22 cellular contexts compared by ENCODE assay signal in genomic region chr22:32561756-32562155, GRCh38.
DNase-seq lines count a peak whose midpoint lies in the region; ATAC-seq and TF ChIP-seq lines count a peak whose summit lies in the region.
"Had no signal": no experiment of that assay in that cellular context is flagged by ENCODE, and none has a peak within 500 bp of the region (broad histone marks: within the 10 kb centered on the region; RNA-seq: fewer than 3 reads in every experiment).

No MANE protein-coding gene starts in this region.

- H3K9me3 Mint-ChIP-seq in chondrocyte (ENCODE audit: low read depth), result no peaks in the 10 kb centered on the region
- H3K9me3 Mint-ChIP-seq: CD4-positive, alpha-beta memory T cell; GM23338; H9 had no signal

- H3K4me3 Mint-ChIP-seq in chondrocyte (ENCODE audit: unreplicated experiment), result no peak overlapping the region
- H3K4me3 Mint-ChIP-seq: CD4-positive, alpha-beta memory T cell; GM23338; H9 had no signal

- TF ChIP-seq EP300 in suprapubic skin (IDR thresholded peaks at IDR 0.05), result no peak

- no peaks in the 10 kb centered on the region for H3K9me2 ChIP-seq in GM23248 (ENCODE audit: insufficient read depth)

- no peak overlapping the region for H3K9ac ChIP-seq in GM23248

- WGBS in suprapubic skin, result 57% methylated on average over 6 of the region's 6 CpGs
- WGBS in GM23248 (ENCODE audit: low coverage in 1 of 2, low lambda C conversion rate in 2 of 2, missing lambda C conversion rate in 2 of 2), 2 experiments, result 88 to 94% methylated on average over 6 of the region's 6 CpGs

- H3K9me3 ChIP-seq in lower lobe of right lung (no peaks in the 10 kb centered on the region), suprapubic skin (no peaks in the 10 kb centered on the region), left lung (no peaks in the 10 kb centered on the region), GM23248 (ENCODE audit: low read depth) (no peaks in the 10 kb centered on the region)

- H3K36me3 Mint-ChIP-seq in chondrocyte (ENCODE audit: low read depth), result no peaks in the 10 kb centered on the region
- H3K36me3 Mint-ChIP-seq: CD4-positive, alpha-beta memory T cell had no signal

- H3K4me1 ChIP-seq in lower lobe of right lung (peaks cover 40% of the 10 kb centered on the region), suprapubic skin (peaks cover 75% of the 10 kb centered on the region), left lung (peaks cover 0 to 15% of the 10 kb centered on the region in 2 donors), GM23248 (ENCODE audit: insufficient read depth) (peaks cover 36% of the 10 kb centered on the region)

- H3K36me3 ChIP-seq in lower lobe of right lung, result no peaks in the 10 kb centered on the region
- no peaks in the 10 kb centered on the region for H3K36me3 ChIP-seq in suprapubic skin
- H3K36me3 ChIP-seq in left lung, result no peaks in the 10 kb centered on the region
- no peaks in the 10 kb centered on the region for H3K36me3 ChIP-seq in GM23248 (ENCODE audit: low read depth)

- no peak overlapping the region for H2AFZ ChIP-seq in GM23248
- H2AFZ ChIP-seq: GM23338 had no signal

- TF ChIP-seq CTCF in chondrocyte (IDR thresholded peaks at IDR 0.05), result no peak
- TF ChIP-seq CTCF in lower lobe of right lung (IDR thresholded peaks at IDR 0.05), result no peak
- no peak for TF ChIP-seq CTCF in suprapubic skin (IDR thresholded peaks at IDR 0.05)
- no peak for TF ChIP-seq CTCF in left lung (IDR thresholded peaks at IDR 0.05)

- no peak for TF ChIP-seq POLR2A in suprapubic skin (IDR thresholded peaks at IDR 0.05)

- H3K27ac ChIP-seq in lower lobe of right lung (peak overlapping the region; percentile 47), suprapubic skin (peak overlapping the region; percentile 77), left lung (no peak overlapping the region), GM23248 (no peak overlapping the region)

- H3K27me3 ChIP-seq in lower lobe of right lung (ENCODE audit: low read depth) (no peaks in the 10 kb centered on the region), suprapubic skin (no peaks in the 10 kb centered on the region), left lung (no peaks in the 10 kb centered on the region), GM23248 (replicated peaks; ENCODE audit: insufficient read depth) (no peaks in the 10 kb centered on the region)

- ATAC-seq in lower lobe of right lung, result no peak
- no peak for ATAC-seq in left lung
- ATAC-seq: GM23338, Panc1 had no signal

- H4K20me1 ChIP-seq in GM23248 (ENCODE audit: insufficient read depth), result no peaks in the 10 kb centered on the region

- peaks cover 43% of the 10 kb centered on the region for H3K4me1 Mint-ChIP-seq in chondrocyte (ENCODE audit: low read depth)
- H3K4me1 Mint-ChIP-seq: CD4-positive, alpha-beta memory T cell had no signal

- no peak overlapping the region for H3K4me2 ChIP-seq in GM23248 (ENCODE audit: unreplicated experiment)
- H3K4me2 ChIP-seq: GM23338 had no signal

- in situ Hi-C loops in GM23248 (cut with MboI), result no loop called here

- intact Hi-C loops in lower lobe of right lung (cut with DNase I), result no loop called here
- intact Hi-C loops in left lung (cut with DNase I), result no loop called here

- DNase-seq in NCI-H226 (peak; percentile 28), chondrocyte (ENCODE audit: low spot score) (no peak), lower lobe of right lung (no peak), suprapubic skin (ENCODE audit: low spot score in 2 of 2) (no peak), left lung (no peak), GM23248 (no peak), NCI-H1930 (lab: John Stamatoyannopoulos, UW) (no peak), HK-2 (ENCODE audit: unreplicated experiment) (no peak)
- DNase-seq: C1 segment of cervical spinal cord; CD4-positive, alpha-beta memory T cell; COR-L47; DMS53; H9; KBM-7; NCI-H1105 treated with DMSO at 0.1 percent for 48 hours; NCI-H146; NCI-H2029; NCI-H446 treated with DMSO at 0.1 percent for 48 hours; NCI-H526 treated with DMSO at 0.1 percent for 48 hours; SHP77 treated with DMSO at 0.1 percent for 48 hours had no signal

- peaks cover 5% of the 10 kb centered on the region for H3K27me3 Mint-ChIP-seq in chondrocyte (ENCODE audit: low read depth)

- H3K79me2 ChIP-seq in GM23248 (ENCODE audit: insufficient read depth), result no peaks in the 10 kb centered on the region

- H3K27ac Mint-ChIP-seq in chondrocyte (ENCODE audit: unreplicated experiment), result peak overlapping the region; percentile 47
- H3K27ac Mint-ChIP-seq: CD4-positive, alpha-beta memory T cell; GM23338; H9 had no signal

- H3K4me3 ChIP-seq in lower lobe of right lung (no peak overlapping the region), suprapubic skin (no peak overlapping the region), left lung (no peak overlapping the region), GM23248 (no peak overlapping the region)
- H3K4me3 ChIP-seq: GM23338 had no signal

- peaks cover 25% of the 10 kb centered on the region for H3F3A ChIP-seq in GM23248 (ENCODE audit: insufficient read depth)

Comparison
In these comparisons a context has a peak if more than half of its experiments do, and no peak if none do; other contexts are left out.
1. H3K27ac ChIP-seq: peak in lower lobe of right lung (single experiment) and suprapubic skin (single experiment); none in left lung (0 of 2) and GM23248 (single experiment).